Comparison of ENCODE assay signal across 27 cellular contexts in the genomic region with DNA sequence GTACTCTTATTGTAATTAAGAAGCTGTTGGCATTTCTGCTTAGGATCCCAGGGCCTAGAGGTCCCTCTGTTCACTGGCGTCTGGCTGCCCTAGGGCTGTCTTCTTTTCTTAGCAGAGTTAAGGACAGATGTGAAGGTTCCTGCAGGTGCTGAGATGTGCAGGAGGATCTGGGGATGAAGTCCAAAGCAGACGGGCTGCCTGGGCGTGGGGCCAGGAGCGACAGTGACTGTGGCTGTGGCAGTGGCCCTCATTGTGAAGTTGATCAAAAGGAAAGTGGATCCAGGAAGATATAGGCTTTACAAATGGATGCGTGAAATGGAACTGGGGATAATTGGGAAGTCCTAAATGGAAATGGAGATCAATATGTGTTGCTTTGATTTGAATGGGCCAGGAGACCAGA. TPM values are rescaled to one million over a fixed set of nuclear protein-coding genes. Genes with fewer than 3 reads are reported as not detected.
"Had no signal": no experiment of that assay in that cellular context is flagged by ENCODE, and none has a peak within 500 bp of the region (broad histone marks: within the 10 kb centered on the region; RNA-seq: fewer than 3 reads in every experiment).

No MANE protein-coding gene starts in this region.

- DNase-seq: Kasumi-1; MM.1S; MV-4-11; NCI-H1048; NCI-H1105; NCI-H1417; NCI-H1436 treated with DMSO at 0.1 percent for 48 hours; NCI-H1694; NCI-H187 treated with DMSO at 0.1 percent for 48 hours; NCI-H2029 treated with DMSO at 0.1 percent for 48 hours; NCI-H2171 treated with DMSO at 0.1 percent for 48 hours; NCI-H345; NCI-H446 treated with DMSO at 0.1 percent for 48 hours; NCI-H510A treated with DMSO at 0.1 percent for 48 hours; NCI-H526; NCI-H748 treated with DMSO at 0.1 percent for 48 hours; NK-92 treated with Interleukin-12 subunit alpha and Interleukin-12 subunit beta, amount 100 ng/mL, for 24 hours; PC-3; Right ventricle myocardium superior; SIG-M5 had no signal

- H3K4me1 Mint-ChIP-seq: IgD-negative memory B cell had no signal

- ATAC-seq: K562, Panc1, PC-3 had no signal

- H3K4me1 ChIP-seq: SJSA1 had no signal

- H3K9me3 ChIP-seq: SJSA1 had no signal

- H3K27ac ChIP-seq: HL-60, KMS-11, SJSA1, SK-N-MC had no signal

- H3K4me3 Mint-ChIP-seq: IgD-negative memory B cell had no signal

- H3K27me3 ChIP-seq: SJSA1 had no signal

- H3K4me3 ChIP-seq: K562, SJSA1, SK-N-MC had no signal

- H3K36me3 ChIP-seq: SJSA1 had no signal

- H3K9ac ChIP-seq: KMS-11 had no signal

RNA-seq across cellular contexts. Expression of a gene that starts 19.1 kb away (rescaled TPM):
- polyA plus RNA-seq: IgD-negative memory B cell had no signal
